Comparison of ENCODE assay signal across 21 cellular contexts in the genomic region with DNA sequence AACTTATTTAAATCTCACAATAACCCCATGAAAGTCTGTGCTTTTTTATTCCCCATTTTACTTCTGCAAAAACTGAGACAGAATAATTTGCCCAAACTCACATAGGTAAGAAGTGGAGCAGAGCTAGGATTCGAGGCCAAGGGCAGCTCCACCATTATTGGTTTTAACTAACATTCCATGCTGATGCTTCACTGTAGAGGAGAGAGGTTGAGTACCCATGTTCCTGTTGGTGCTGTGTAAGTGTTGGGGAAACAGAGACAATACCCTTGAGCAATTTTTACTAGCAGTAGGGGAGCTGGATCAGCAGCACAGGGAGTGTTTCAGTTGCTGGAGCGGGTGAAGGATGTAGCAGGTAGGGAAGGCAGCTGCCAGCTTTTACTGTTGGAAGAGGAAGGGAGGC. TPM values are rescaled to one million over a fixed set of nuclear protein-coding genes. Genes with fewer than 3 reads are reported as not detected.
DNase-seq lines count a peak whose midpoint lies in the region; ATAC-seq, FAIRE-seq and TF ChIP-seq lines count a peak whose summit lies in the region.
"Had no signal": no experiment of that assay in that cellular context is flagged by ENCODE, and none has a peak within 500 bp of the region (broad histone marks: within the 10 kb centered on the region; RNA-seq: fewer than 3 reads in every experiment).

No MANE protein-coding gene starts in this region.

- no peaks in the 10 kb centered on the region for H3K9me2 ChIP-seq in MM.1S (replicated peaks; ENCODE audit: insufficient read depth, low read length)

- no peaks in the 10 kb centered on the region for H4K20me1 ChIP-seq in MM.1S (ENCODE audit: insufficient read depth, low read length)

- H3K36me3 ChIP-seq in bronchial epithelial cell (ENCODE audit: control insufficient read depth, insufficient read depth, low read length): no peaks in the 10 kb centered on the region
- no peaks in the 10 kb centered on the region for H3K36me3 ChIP-seq in MM.1S (replicated peaks; ENCODE audit: insufficient read depth, low read length)
- H3K36me3 ChIP-seq: BE2C had no signal

- peaks cover 44% of the 10 kb centered on the region for H3K27me3 Mint-ChIP-seq in stimulated activated memory B cell treated with anti-CD40 and anti-IgM and Interleukin-4, amounts not matched to agents 10 μg/mL and 1 μg/mL and 100 μg/mL, for 72 hours
- no peaks in the 10 kb centered on the region for H3K27me3 Mint-ChIP-seq in osteocyte (ENCODE audit: unreplicated experiment)

- no peaks in the 10 kb centered on the region for H3K9me3 ChIP-seq in MM.1S (replicated peaks; ENCODE audit: insufficient read depth, low read length)
- H3K9me3 ChIP-seq: BE2C had no signal

- H3K27me3 ChIP-seq in bronchial epithelial cell (ENCODE audit: control insufficient read depth, insufficient read depth, low read length) (no peaks in the 10 kb centered on the region), MM.1S (replicated peaks; ENCODE audit: insufficient read depth, low read length) (no peaks in the 10 kb centered on the region)
- H3K27me3 ChIP-seq: BE2C had no signal

- H3K27ac Mint-ChIP-seq in stimulated activated memory B cell treated with anti-CD40 and anti-IgM and Interleukin-4, amounts not matched to agents 10 μg/mL and 1 μg/mL and 100 μg/mL, for 72 hours: no peak overlapping the region
- no peak overlapping the region for H3K27ac Mint-ChIP-seq in osteocyte (ENCODE audit: unreplicated experiment)
- H3K27ac Mint-ChIP-seq: naive thymus-derived CD8-positive, alpha-beta T cell had no signal

- DNase-seq in AG08395 (ENCODE audit: low spot score) (peak; percentile 46), HTR-8/SVneo (ENCODE audit: insufficient read length, low spot score) (no peak), bronchial epithelial cell (ENCODE audit: low read depth) (peak; percentile 52), kidney tubule cell (ENCODE audit: low spot score) (peak; percentile 73), DMS114 treated with DMSO at 0.1 percent for 48 hours (lab: John Stamatoyannopoulos, UW; ENCODE audit: unreplicated experiment) (no peak), MM.1S (no peak), osteocyte (ENCODE audit: extremely low spot score, unreplicated experiment) (no peak)
- DNase-seq: activated CD4-positive, CD25-positive, alpha-beta regulatory T cell treated with anti-CD3 and anti-CD28 coated beads, Interleukin-2, amount 50 U/mL, for 72 hours; activated naive CD4-positive, alpha-beta T cell treated with Interleukin-2 at 50 U/mL for 16 hours; activated T-cell treated with anti-CD3 and anti-CD28 coated beads, Interleukin-2, amount 50 U/mL, for 4 hours; BE2C; erythroblast; kidney glomerular epithelial cell; MV-4-11; naive thymus-derived CD8-positive, alpha-beta T cell; NCI-H1694 treated with DMSO at 0.1 percent for 48 hours; right cardiac atrium; T1000 had no signal

- no peak overlapping the region for H3K9ac ChIP-seq in MM.1S (ENCODE audit: low read length)

- H3K79me2 ChIP-seq in MM.1S (ENCODE audit: low read length): 0 out of 2 replicates have a peak, but pooled peaks cover 5% of the 10 kb centered on the region

- H3K4me1 Mint-ChIP-seq in stimulated activated memory B cell treated with anti-CD40 and anti-IgM and Interleukin-4, amounts not matched to agents 10 μg/mL and 1 μg/mL and 100 μg/mL, for 72 hours: peaks cover 5% of the 10 kb centered on the region
- peaks cover 31% of the 10 kb centered on the region for H3K4me1 Mint-ChIP-seq in osteocyte (ENCODE audit: unreplicated experiment)
- H3K4me1 Mint-ChIP-seq: central memory CD8-positive, alpha-beta T cell had no signal

- H3K4me3 Mint-ChIP-seq in stimulated activated memory B cell treated with anti-CD40 and anti-IgM and Interleukin-4, amounts not matched to agents 10 μg/mL and 1 μg/mL and 100 μg/mL, for 72 hours: no peak overlapping the region
- H3K4me3 Mint-ChIP-seq in osteocyte (ENCODE audit: unreplicated experiment): no peak overlapping the region
- H3K4me3 Mint-ChIP-seq: activated T-cell treated with anti-CD3 and anti-CD28 coated beads, Interleukin-2, amount 50 U/mL, for 4 hours; central memory CD8-positive, alpha-beta T cell; naive thymus-derived CD8-positive, alpha-beta T cell had no signal

- peaks cover 15% of the 10 kb centered on the region for H3K4me1 ChIP-seq in MM.1S (ENCODE audit: low read length)
- H3K4me1 ChIP-seq: BE2C had no signal

- no peak overlapping the region for H3K4me2 ChIP-seq in MM.1S (ENCODE audit: low read depth, low read length)

- H3K27ac ChIP-seq in MM.1S (ENCODE audit: low read length): no peak overlapping the region

- H3F3A ChIP-seq in MM.1S (ENCODE audit: insufficient read depth, low read length): peaks cover 10% of the 10 kb centered on the region

- no peak for ATAC-seq in stimulated activated memory B cell treated with anti-CD40 and anti-IgM and Interleukin-4, amounts not matched to agents 10 μg/mL and 1 μg/mL and 100 μg/mL, for 72 hours
- ATAC-seq: activated T-cell treated with anti-CD3 and anti-CD28 coated beads, Interleukin-2, amount 50 U/mL, for 4 hours; HCT116; naive thymus-derived CD8-positive, alpha-beta T cell; right cardiac atrium had no signal

- FAIRE-seq in HTR-8/SVneo (lab: Jason Lieb, UNC) (peak; percentile 67), bronchial epithelial cell (lab: Jason Lieb, UNC) (no peak)

- no peak overlapping the region for H3K4me3 ChIP-seq in bronchial epithelial cell (ENCODE audit: low read depth, low read length)
- H3K4me3 ChIP-seq in MM.1S (ENCODE audit: low read length): no peak overlapping the region

- TF ChIP-seq CTCF in bronchial epithelial cell (IDR thresholded peaks at IDR 0.05; ENCODE audit: insufficient read depth, low read length, severe bottlenecking) (no peak), MM.1S (IDR thresholded peaks at IDR 0.05; ENCODE audit: low read length) (no peak), osteocyte (IDR thresholded peaks at IDR 0.05) (no peak)

- H2AFZ ChIP-seq in MM.1S (ENCODE audit: low read length): no peak overlapping the region

- no peaks in the 10 kb centered on the region for H3K36me3 Mint-ChIP-seq in stimulated activated memory B cell treated with anti-CD40 and anti-IgM and Interleukin-4, amounts not matched to agents 10 μg/mL and 1 μg/mL and 100 μg/mL, for 72 hours
- H3K36me3 Mint-ChIP-seq in osteocyte (ENCODE audit: unreplicated experiment): no peaks in the 10 kb centered on the region
- H3K36me3 Mint-ChIP-seq: naive thymus-derived CD8-positive, alpha-beta T cell had no signal

- no peaks in the 10 kb centered on the region for H3K9me3 Mint-ChIP-seq in stimulated activated memory B cell treated with anti-CD40 and anti-IgM and Interleukin-4, amounts not matched to agents 10 μg/mL and 1 μg/mL and 100 μg/mL, for 72 hours
- no peaks in the 10 kb centered on the region for H3K9me3 Mint-ChIP-seq in osteocyte (ENCODE audit: unreplicated experiment)
- H3K9me3 Mint-ChIP-seq: activated T-cell treated with anti-CD3 and anti-CD28 coated beads, Interleukin-2, amount 50 U/mL, for 4 hours; naive thymus-derived CD8-positive, alpha-beta T cell had no signal

RNA-seq across cellular contexts. Expression of a gene that starts 21.1 kb away (rescaled TPM):
- 14.3 and 19.0 TPM in 2 replicates for total RNA-seq in bronchial epithelial cell
- 69.0 and 74.3 TPM in 2 replicates for total RNA-seq in osteocyte
- total RNA-seq: naive thymus-derived CD8-positive, alpha-beta T cell had no signal

Comparison
In these comparisons a context has a peak if more than half of its experiments do, and no peak if none do; other contexts are left out.
1. DNase-seq: peak in AG08395 (single experiment), bronchial epithelial cell (single experiment) and kidney tubule cell (single experiment); none in HTR-8/SVneo (single experiment), DMS114 treated with DMSO at 0.1 percent for 48 hours (single experiment), MM.1S (single experiment) and osteocyte (single experiment).